Comparison of ENCODE assay signal across 14 cellular contexts in the genomic region with DNA sequence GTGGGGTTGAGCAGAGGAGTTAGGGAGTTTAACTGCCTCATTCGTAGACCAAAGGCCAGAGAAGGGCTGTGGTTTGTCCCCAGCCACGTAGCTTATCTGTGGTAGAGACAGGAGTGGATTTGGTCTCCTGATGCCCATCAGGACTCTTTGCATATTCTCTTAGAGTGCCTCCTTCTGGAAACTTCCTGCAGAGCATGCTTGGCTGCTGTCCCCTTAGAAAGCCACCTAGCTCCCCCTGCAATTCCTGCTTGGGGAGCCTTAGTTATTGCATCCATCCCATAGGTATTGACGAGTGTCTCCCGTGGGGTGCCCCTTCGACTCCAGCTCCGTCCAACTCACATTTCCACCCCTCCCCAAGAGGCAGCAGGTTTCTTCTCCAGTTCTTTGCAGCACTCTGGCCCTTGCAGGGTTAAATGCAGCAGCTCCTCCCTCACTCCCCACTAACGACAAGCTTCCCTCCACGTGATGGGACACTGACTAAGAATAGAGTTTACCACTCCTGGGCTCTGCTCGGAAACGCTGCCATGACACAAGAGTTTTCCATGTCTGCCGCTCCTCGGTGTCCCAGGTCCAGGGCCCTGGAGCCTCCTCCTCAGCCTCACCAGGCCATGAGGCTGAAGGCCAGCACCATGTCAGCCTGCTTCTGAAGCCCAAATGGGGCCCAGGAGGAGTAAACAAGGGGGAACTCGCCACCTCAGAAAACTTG.
DNase-seq lines count a peak whose midpoint lies in the region; ATAC-seq, FAIRE-seq and TF ChIP-seq lines count a peak whose summit lies in the region.
"Had no signal": no experiment of that assay in that cellular context is flagged by ENCODE, and none has a peak within 500 bp of the region (broad histone marks: within the 10 kb centered on the region; RNA-seq: fewer than 3 reads in every experiment).

No MANE protein-coding gene starts in this region.

- no peak overlapping the region for H4K5ac ChIP-seq in H1 (ENCODE audit: insufficient read length, low read depth, low read length)

- no peak overlapping the region for H3K23ac ChIP-seq in H1 (ENCODE audit: insufficient read length)

- H4K91ac ChIP-seq in H1 (replicated peaks; ENCODE audit: insufficient read length, low read length), result no peak overlapping the region

- no peak overlapping the region for H3K9ac ChIP-seq in H1 (replicated peaks in 1 of 4; ENCODE audit: extremely low read depth in 1 of 4, low read depth in 3 of 4, low read length in 3 of 4)
- H3K9ac ChIP-seq: KMS-11 had no signal

- FAIRE-seq in H1 (lab: Jason Lieb, UNC), result no peak
- FAIRE-seq: D721Med had no signal

- no peak overlapping the region for H2BK20ac ChIP-seq in H1 (ENCODE audit: low read length)

- no peaks in the 10 kb centered on the region for H3K79me1 ChIP-seq in H1 (ENCODE audit: low read depth, low read length)

- no peak overlapping the region for H2AFZ ChIP-seq in H1 (ENCODE audit: low read length)

- no peak overlapping the region for H2AK5ac ChIP-seq in H1 (ENCODE audit: low read depth, low read length)

- no peak overlapping the region for H3K4ac ChIP-seq in H1 (replicated peaks; ENCODE audit: insufficient read length, low read depth, low read length)

- DNase-seq in GM06990 (ENCODE audit: extremely low read depth, insufficient read length), result no peak
- peak; percentile 46 for DNase-seq in MV-4-11 (lab: John Stamatoyannopoulos, UW)
- no peak for DNase-seq in H1 (ENCODE audit: low read depth in 1 of 2, low spot score in 2 of 2)
- DNase-seq in neural crest cell (ENCODE audit: low read depth, low spot score), result no peak
- DNase-seq in SKM-1 (lab: John Stamatoyannopoulos, UW; ENCODE audit: unreplicated experiment), result no peak
- DNase-seq in stimulated activated CD4-positive, alpha-beta T cell treated with anti-CD3 and anti-CD28 coated beads, Interleukin-2, amount 100 ng/mL, for 24 hours, result no peak
- DNase-seq in inferior parietal cortex (ENCODE audit: extremely low spot score), result no peak
- DNase-seq: activated B cell treated with CpG ODN at 0.5 μM for 24 hours; activated T-cell treated with anti-CD3 and anti-CD28 coated beads, Interleukin-2, amount 50 U/mL, for 4 hours; mucosa of descending colon; sigmoid colon had no signal

- no peaks in the 10 kb centered on the region for H3K36me3 ChIP-seq in GM06990 (ENCODE audit: control insufficient read depth, insufficient read depth, low read length)
- no peaks in the 10 kb centered on the region for H3K36me3 ChIP-seq in H1 (ENCODE audit: control insufficient read depth in 2 of 4, insufficient read depth in 4 of 4, low read length in 3 of 4)
- H3K36me3 ChIP-seq: sigmoid colon had no signal

- 86% methylated on average over 13 of the region's 13 CpGs; no CpG with 5 or more reads in 1 of the 2 experiments for WGBS in H1 (ENCODE audit: extremely low coverage in 1 of 2, insufficient coverage in 1 of 2, insufficient read length in 1 of 2, insufficient replicate concordance in 2 of 2, low coverage in 1 of 2, low lambda C conversion rate in 2 of 2, missing lambda C conversion rate in 1 of 2), 2 experiments

- H3K79me2 ChIP-seq in H1 (ENCODE audit: control insufficient read depth in 1 of 2, insufficient read depth in 2 of 2, low read length in 2 of 2), result no peaks in the 10 kb centered on the region

- H3K56ac ChIP-seq in H1 (replicated peaks; ENCODE audit: insufficient read length, low read depth, low read length), result no peak overlapping the region

- CTCF ChIA-PET in H1 (lab: Charles Lee; ENCODE audit: partially characterized antibody), result interaction anchor here (0.6 to 5.4 kb wide), 39 partner anchors 8 to 716 kb away, joined by 3 to 29 read pairs (median 5); no protein-coding TSS in a partner anchor

- H4K20me1 ChIP-seq in H1 (replicated peaks in 1 of 2; ENCODE audit: control insufficient read depth in 1 of 2, insufficient read depth in 2 of 2, low read length in 2 of 2), result no peaks in the 10 kb centered on the region

- no peaks in the 10 kb centered on the region for H3K9me3 Mint-ChIP-seq in neural crest cell
- H3K9me3 Mint-ChIP-seq: activated B cell treated with CpG ODN at 0.5 μM for 24 hours; activated T-cell treated with anti-CD3 and anti-CD28 coated beads, Interleukin-2, amount 50 U/mL, for 4 hours had no signal

- H3K4me2 ChIP-seq in H1 (ENCODE audit: insufficient read depth in 1 of 2, low read depth in 2 of 2, low read length in 2 of 2), result no peak overlapping the region
- H3K4me2 ChIP-seq: KMS-11 had no signal

- peak overlapping the region; percentile 19; the same call in 1 of the 2 replicates for H3K18ac ChIP-seq in H1 (ENCODE audit: extremely low read depth, low read length)

- ATAC-seq in HG02973 (IDR thresholded peaks at IDR 0.05; ENCODE audit: unreplicated experiment), result no peak
- ATAC-seq: activated T-cell treated with anti-CD3 and anti-CD28 coated beads, Interleukin-2, amount 50 U/mL, for 4 hours; mucosa of descending colon had no signal

- H3K9me3 ChIP-seq in H1 (ENCODE audit: insufficient read depth in 2 of 2, low read depth in 1 of 2, low read length in 1 of 2), result no peaks in the 10 kb centered on the region
- H3K9me3 ChIP-seq: mucosa of descending colon, sigmoid colon had no signal

- H3K4me1 ChIP-seq in H1 (replicated peaks in 1 of 4; ENCODE audit: control insufficient read depth in 3 of 4, insufficient read depth in 4 of 4, low read length in 3 of 4), result peaks cover 0 to 9% (median 3%) of the 10 kb centered on the region in 4 experiments; a peak in 5 of 7 replicates
- H3K4me1 ChIP-seq: sigmoid colon had no signal

- no peak overlapping the region for H3K14ac ChIP-seq in H1 (ENCODE audit: insufficient read length)

- H3K27me3 Mint-ChIP-seq in neural crest cell (ENCODE audit: low read depth), result no peaks in the 10 kb centered on the region

- TF ChIP-seq CTCF in GM06990 (IDR thresholded peaks at IDR 0.05; ENCODE audit: insufficient read depth, low read length, poor library complexity, severe bottlenecking) (peak; percentile 27), H1 (IDR thresholded peaks at IDR 0.05; ENCODE audit: control extremely low read depth in 1 of 3, insufficient read depth in 1 of 3, low read depth in 1 of 3, low read length in 3 of 3) (peak; percentile 3 to 57 (median 53)), neural crest cell (conservative IDR thresholded peaks at IDR 0.05) (no peak)

- no peak overlapping the region for H2BK12ac ChIP-seq in H1 (ENCODE audit: low read depth, low read length)

- H4K8ac ChIP-seq in H1 (ENCODE audit: extremely low read depth, insufficient read depth, low read length), result no peak overlapping the region; the same call in 1 of the 2 replicates

- POLR2A ChIA-PET in H1 (lab: Charles Lee; ENCODE audit: partially characterized antibody), result interaction anchor here (0.8 to 1.2 kb wide), 3 partner anchors 129 to 160 kb away, joined by 3 to 4 read pairs (median 4); no protein-coding TSS in a partner anchor

- H2BK5ac ChIP-seq in H1 (ENCODE audit: low read depth, low read length), result no peak overlapping the region

- no peak overlapping the region for H3K4me3 Mint-ChIP-seq in neural crest cell
- H3K4me3 Mint-ChIP-seq: activated B cell treated with CpG ODN at 0.5 μM for 24 hours; activated T-cell treated with anti-CD3 and anti-CD28 coated beads, Interleukin-2, amount 50 U/mL, for 4 hours had no signal

- H3K36me3 Mint-ChIP-seq in neural crest cell (ENCODE audit: low read depth), result no peaks in the 10 kb centered on the region

- H3K4me3 ChIP-seq in GM06990 (replicated peaks; ENCODE audit: low read depth, low read length) (no peak overlapping the region), H1 (ENCODE audit: extremely low read depth in 1 of 4, insufficient read depth in 2 of 4, low read depth in 3 of 4, low read length in 4 of 4) (no peak overlapping the region)
- H3K4me3 ChIP-seq: mucosa of descending colon, sigmoid colon had no signal

- H3K27ac ChIP-seq in H1 (ENCODE audit: low read depth, low read length), result no peak overlapping the region
- H3K27ac ChIP-seq: KMS-11, sigmoid colon had no signal

- TF ChIP-seq RAD21 in H1 (IDR thresholded peaks at IDR 0.05 in 1 of 2, conservative IDR thresholded peaks at IDR 0.05 in 1 of 2; ENCODE audit: low read depth in 2 of 2, low read length in 2 of 2), result peak; percentile 34 to 52

- no peak for TF ChIP-seq EP300 in H1 (IDR thresholded peaks at IDR 0.05; ENCODE audit: borderline replicate concordance in 1 of 2, low read depth in 2 of 2, low read length in 2 of 2)

- peaks cover 13% of the 10 kb centered on the region for H3K4me1 Mint-ChIP-seq in neural crest cell
- H3K4me1 Mint-ChIP-seq: activated B cell treated with CpG ODN at 0.5 μM for 24 hours had no signal

- H3K27me3 ChIP-seq in GM06990 (replicated peaks; ENCODE audit: control insufficient read depth, insufficient read depth, low read length) (no peaks in the 10 kb centered on the region; the same call in 1 of the 2 replicates), H1 (replicated peaks in 1 of 4; ENCODE audit: control insufficient read depth in 3 of 4, extremely low read depth in 1 of 4, insufficient read depth in 3 of 4, low read length in 3 of 4) (no peaks in the 10 kb centered on the region)
- H3K27me3 ChIP-seq: sigmoid colon had no signal

- no peak overlapping the region for H2BK120ac ChIP-seq in H1 (replicated peaks; ENCODE audit: low read depth, low read length)

- H3K27ac Mint-ChIP-seq in neural crest cell (ENCODE audit: unreplicated experiment), result peak overlapping the region; percentile 21
- H3K27ac Mint-ChIP-seq: activated B cell treated with CpG ODN at 0.5 μM for 24 hours had no signal

- no peak for TF ChIP-seq POLR2A in H1 (IDR thresholded peaks at IDR 0.05; ENCODE audit: control extremely low read depth in 1 of 2, low read depth in 2 of 2, low read length in 2 of 2)

- H3K23me2 ChIP-seq in H1 (ENCODE audit: low read depth, low read length), result no peaks in the 10 kb centered on the region

- H2BK15ac ChIP-seq in H1 (ENCODE audit: low read length), result no peak overlapping the region

TF ChIP-seq in H1, 55 proteins besides CTCF, POLR2A, EP300 and RAD21:
- TF ChIP-seq GTF2F1 (IDR thresholded peaks at IDR 0.05; ENCODE audit: borderline replicate concordance, low read depth, low read length) (no peak), CHD2 (IDR thresholded peaks at IDR 0.05; ENCODE audit: low read length) (no peak), CEBPB (IDR thresholded peaks at IDR 0.05; ENCODE audit: low read depth, low read length) (no peak), POU5F1 (IDR thresholded peaks at IDR 0.05; ENCODE audit: low read depth, low read length) (no peak)
- TF ChIP-seq, protein P1, sequence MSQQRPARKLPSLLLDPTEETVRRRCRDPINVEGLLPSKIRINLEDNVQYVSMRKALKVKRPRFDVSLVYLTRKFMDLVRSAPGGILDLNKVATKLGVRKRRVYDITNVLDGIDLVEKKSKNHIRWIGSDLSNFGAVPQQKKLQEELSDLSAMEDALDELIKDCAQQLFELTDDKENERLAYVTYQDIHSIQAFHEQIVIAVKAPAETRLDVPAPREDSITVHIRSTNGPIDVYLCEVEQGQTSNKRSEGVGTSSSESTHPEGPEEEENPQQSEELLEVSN (IDR thresholded peaks at IDR 0.05), result no peak
